In genomic region chr19:51873097-51873496, GRCh38 we compare ENCODE assay signal across 19 cellular contexts. TPM values are rescaled to one million over a fixed set of nuclear protein-coding genes. Genes with fewer than 3 reads are reported as not detected.
DNase-seq lines count a peak whose midpoint lies in the region; ATAC-seq and TF ChIP-seq lines count a peak whose summit lies in the region.
"Had no signal": no experiment of that assay in that cellular context is flagged by ENCODE, and none has a peak within 500 bp of the region (broad histone marks: within the 10 kb centered on the region; RNA-seq: fewer than 3 reads in every experiment).

No MANE protein-coding gene starts in this region.

- DNase-seq in mesendoderm = peak; percentile 39
- no peak for DNase-seq in thoracic aorta (ENCODE audit: low spot score)
- no peak for DNase-seq in amygdala (lab: John Stamatoyannopoulos, UW)
- DNase-seq: ACHN; AML-193; CD4-positive, CD25-positive, alpha-beta regulatory T cell; DMS79; KBM-7; NCI-H1436 treated with DMSO at 0.1 percent for 48 hours; NCI-H2081; NCI-H748 treated with DMSO at 0.1 percent for 48 hours; OCI-M1; RPMI8226; SIG-M5 had no signal

- no peak overlapping the region for H3K4me2 ChIP-seq in mesendoderm (ENCODE audit: low read length)

- ATAC-seq in thoracic aorta (ENCODE audit: insufficient number of reproducible peaks, low FRiP score, low read depth) (no peak), GM21390 (IDR thresholded peaks at IDR 0.05; ENCODE audit: unreplicated experiment) (no peak)
- no peak for ATAC-seq in activated T-helper 17 cell treated with anti-CD3 and anti-CD28 coated beads, Interleukin-2, amount 50 U/mL, for 72 hours (replicated peaks)

- H4K5ac ChIP-seq in mesendoderm (ENCODE audit: low read length) = no peak overlapping the region

- H3K27me3 ChIP-seq in HUES48 (ENCODE audit: control insufficient read depth, insufficient read depth, low read length) (no peaks in the 10 kb centered on the region), duodenal mucosa (ENCODE audit: control insufficient read depth in 1 of 2, insufficient read depth in 2 of 2, low read length in 2 of 2) (no peaks in the 10 kb centered on the region), mesendoderm (ENCODE audit: insufficient read depth, low read length, poor library complexity) (no peaks in the 10 kb centered on the region), thoracic aorta (replicated peaks; ENCODE audit: insufficient read depth) (no peaks in the 10 kb centered on the region)

- H2BK15ac ChIP-seq in mesendoderm (replicated peaks; ENCODE audit: low read depth) = no peak overlapping the region

- no peak overlapping the region for H3K23ac ChIP-seq in mesendoderm (ENCODE audit: low read length)

- no peak overlapping the region for H2BK120ac ChIP-seq in mesendoderm (ENCODE audit: low read depth, low read length)

- no peak overlapping the region for H2AK5ac ChIP-seq in mesendoderm (ENCODE audit: low read length)

- H3K79me2 ChIP-seq in mesendoderm (ENCODE audit: control insufficient read depth, insufficient read depth, low read length) = no peaks in the 10 kb centered on the region

- H3K4me1 Mint-ChIP-seq in activated T-helper 17 cell treated with anti-CD3 and anti-CD28 coated beads, Interleukin-2, amount 50 U/mL, for 72 hours = no peaks in the 10 kb centered on the region
- H3K4me1 Mint-ChIP-seq: CD4-positive, CD25-positive, alpha-beta regulatory T cell had no signal

- H3K4me3 Mint-ChIP-seq in activated T-helper 17 cell treated with anti-CD3 and anti-CD28 coated beads, Interleukin-2, amount 50 U/mL, for 72 hours = no peak overlapping the region
- H3K4me3 Mint-ChIP-seq: CD4-positive, CD25-positive, alpha-beta regulatory T cell had no signal

- no CpG with 5 or more reads among the region's 4 CpGs for WGBS in mesendoderm (ENCODE audit: extremely low coverage, insufficient coverage, low lambda C conversion rate)

- H3K9me3 Mint-ChIP-seq in activated T-helper 17 cell treated with anti-CD3 and anti-CD28 coated beads, Interleukin-2, amount 50 U/mL, for 72 hours = peaks cover 59% of the 10 kb centered on the region

- no peak overlapping the region for H4K8ac ChIP-seq in mesendoderm (ENCODE audit: low read depth, low read length)

- no peak overlapping the region for H3K27ac ChIP-seq in HUES48 (ENCODE audit: low read depth, low read length)
- H3K27ac ChIP-seq in duodenal mucosa (ENCODE audit: low read depth, low read length) = no peak overlapping the region
- H3K27ac ChIP-seq in mesendoderm (ENCODE audit: low read depth, low read length) = no peak overlapping the region
- H3K27ac ChIP-seq in thoracic aorta = no peak overlapping the region

- H3K18ac ChIP-seq in mesendoderm (ENCODE audit: low read length) = no peak overlapping the region

- H3K9ac ChIP-seq in HUES48 (ENCODE audit: low read depth, low read length) = no peak overlapping the region
- H3K9ac ChIP-seq in duodenal mucosa (ENCODE audit: low read depth in 1 of 2, low read length in 2 of 2) = no peak overlapping the region
- H3K9ac ChIP-seq in mesendoderm (ENCODE audit: low read length) = no peak overlapping the region

- H3K4ac ChIP-seq in mesendoderm (ENCODE audit: low read depth, low read length) = no peak overlapping the region

- H3K4me1 ChIP-seq in HUES48 (ENCODE audit: control insufficient read depth, insufficient read depth, low read length) (no peaks in the 10 kb centered on the region), duodenal mucosa (ENCODE audit: control insufficient read depth in 1 of 2, insufficient read depth in 2 of 2, low read length in 2 of 2) (no peaks in the 10 kb centered on the region), mesendoderm (ENCODE audit: control insufficient read depth, low read depth, low read length) (no peaks in the 10 kb centered on the region), thoracic aorta (ENCODE audit: control insufficient read depth in 1 of 2, low read depth in 2 of 2) (no peaks in the 10 kb centered on the region)
- H3K4me1 ChIP-seq: HAP-1 had no signal

- peaks cover 92% of the 10 kb centered on the region for H3K36me3 ChIP-seq in HUES48 (ENCODE audit: control insufficient read depth, insufficient read depth, low read length)
- H3K36me3 ChIP-seq in duodenal mucosa (ENCODE audit: control insufficient read depth in 1 of 2, insufficient read depth in 2 of 2, low read length in 2 of 2) = peaks cover 31 to 43% of the 10 kb centered on the region in 2 donors
- H3K36me3 ChIP-seq in mesendoderm (ENCODE audit: control insufficient read depth, insufficient read depth, low read length) = peaks cover 28% of the 10 kb centered on the region
- peaks cover 60% of the 10 kb centered on the region for H3K36me3 ChIP-seq in thoracic aorta

- TF ChIP-seq CTCF in thoracic aorta (IDR thresholded peaks at IDR 0.05) = no peak

- H3K79me1 ChIP-seq in mesendoderm (ENCODE audit: low read length) = no peaks in the 10 kb centered on the region

- no peak overlapping the region for H3K27ac Mint-ChIP-seq in activated T-helper 17 cell treated with anti-CD3 and anti-CD28 coated beads, Interleukin-2, amount 50 U/mL, for 72 hours
- H3K27ac Mint-ChIP-seq: CD4-positive, CD25-positive, alpha-beta regulatory T cell had no signal

- no peaks in the 10 kb centered on the region for H3K27me3 Mint-ChIP-seq in activated T-helper 17 cell treated with anti-CD3 and anti-CD28 coated beads, Interleukin-2, amount 50 U/mL, for 72 hours
- H3K27me3 Mint-ChIP-seq: CD4-positive, CD25-positive, alpha-beta regulatory T cell had no signal

- H3K36me3 Mint-ChIP-seq in activated T-helper 17 cell treated with anti-CD3 and anti-CD28 coated beads, Interleukin-2, amount 50 U/mL, for 72 hours (ENCODE audit: low read depth) = peaks cover 58% of the 10 kb centered on the region

- H3K4me3 ChIP-seq in HUES48 (ENCODE audit: low read depth, low read length) = peak overlapping the region; percentile 11; the same call in 1 of the 2 replicates
- H3K4me3 ChIP-seq in duodenal mucosa (ENCODE audit: low read depth in 1 of 2, low read length in 2 of 2) = peak overlapping the region; percentile 4 to 39
- peak overlapping the region; percentile 23 for H3K4me3 ChIP-seq in mesendoderm (ENCODE audit: low read length)
- peak overlapping the region; percentile 9 for H3K4me3 ChIP-seq in thoracic aorta
- H3K4me3 ChIP-seq: HAP-1 had no signal

- H3K56ac ChIP-seq in mesendoderm (ENCODE audit: low read length) = no peak overlapping the region

- H3K9me3 ChIP-seq in HUES48 (ENCODE audit: control insufficient read depth, insufficient read depth, low read length) = peaks cover 99% of the 10 kb centered on the region
- H3K9me3 ChIP-seq in duodenal mucosa (ENCODE audit: control insufficient read depth in 1 of 2, low read length in 2 of 2) = peaks cover 68 to 89% of the 10 kb centered on the region in 2 donors
- peaks cover 90% of the 10 kb centered on the region for H3K9me3 ChIP-seq in thoracic aorta

- H2BK5ac ChIP-seq in mesendoderm (ENCODE audit: low read length) = no peak overlapping the region

RNA-seq across cellular contexts. Expression of gene ZNF577, which starts 14.7 kb away (rescaled TPM):
- 13.3 TPM for polyA plus RNA-seq in mesendoderm (2013, experiment 1 of 2)
- polyA plus RNA-seq in mesendoderm (2013, experiment 2 of 2) = 12.7 TPM
- total RNA-seq in thoracic aorta = 10 to 100 TPM; 14.5 to 30.4 TPM
- total RNA-seq in activated T-helper 17 cell treated with anti-CD3 and anti-CD28 coated beads, Interleukin-2, amount 50 U/mL, for 72 hours = 1 to 10 TPM; 5.2 to 5.7 TPM

RNA-seq across cellular contexts. Expression of gene ZNF649, which starts 31.7 kb away (rescaled TPM):
- 74.3 TPM for polyA plus RNA-seq in mesendoderm (2013, experiment 1 of 2)
- polyA plus RNA-seq in mesendoderm (2013, experiment 2 of 2) = 75.9 TPM
- total RNA-seq in thoracic aorta = 10 to 100 TPM in 1 of 2 donors, 1 to 10 TPM in 1; 6.6 to 20.2 TPM
- total RNA-seq in activated T-helper 17 cell treated with anti-CD3 and anti-CD28 coated beads, Interleukin-2, amount 50 U/mL, for 72 hours = 1 to 10 TPM; 4.4 to 6.9 TPM

RNA-seq across cellular contexts. Expression of gene ZNF613, which starts 54.2 kb away (rescaled TPM):
- polyA plus RNA-seq in mesendoderm (2013, experiment 1 of 2) = 8.3 TPM
- polyA plus RNA-seq in mesendoderm (2013, experiment 2 of 2) = 8.0 TPM
- 1 to 10 TPM; 2.0 to 2.2 TPM for total RNA-seq in thoracic aorta
- total RNA-seq in activated T-helper 17 cell treated with anti-CD3 and anti-CD28 coated beads, Interleukin-2, amount 50 U/mL, for 72 hours = 1 to 10 TPM; 3.5 to 4.3 TPM
